In genomic region chr10:128567561-128567960, GRCh38 we compare ENCODE assay signal across 28 cellular contexts.
DNase-seq lines count a peak whose midpoint lies in the region; ATAC-seq, FAIRE-seq and TF ChIP-seq lines count a peak whose summit lies in the region.
"Had no signal": no experiment of that assay in that cellular context is flagged by ENCODE, and none has a peak within 500 bp of the region (broad histone marks: within the 10 kb centered on the region; RNA-seq: fewer than 3 reads in every experiment).

No MANE protein-coding gene starts in this region.

- H3K36me3 Mint-ChIP-seq in glutamatergic neuron (ENCODE audit: unreplicated experiment), result peaks cover 6% of the 10 kb centered on the region
- H3K36me3 Mint-ChIP-seq: activated naive CD8-positive, alpha-beta T cell; CD8-positive, alpha-beta T cell had no signal

- H3K27me3 ChIP-seq in HepG2 (ENCODE audit: control insufficient read depth in 1 of 2, insufficient read depth in 2 of 2, low read length in 2 of 2) (peaks cover 0 to 51% of the 10 kb centered on the region in 2 experiments; a peak in 2 of 5 replicates), right lobe of liver (no peaks in the 10 kb centered on the region), small intestine (ENCODE audit: control insufficient read depth in 2 of 2, insufficient read depth in 2 of 2, low read length in 2 of 2) (peaks cover 0 to 3% of the 10 kb centered on the region in 2 donors), vagina (no peaks in the 10 kb centered on the region)
- H3K27me3 ChIP-seq: cardiac muscle cell had no signal

- H3K9me3 ChIP-seq in HepG2 (ENCODE audit: low read length), result no peaks in the 10 kb centered on the region
- H3K9me3 ChIP-seq in right lobe of liver, result no peaks in the 10 kb centered on the region
- H3K9me3 ChIP-seq in small intestine (ENCODE audit: control insufficient read depth, low read depth), result no peaks in the 10 kb centered on the region
- H3K9me3 ChIP-seq in vagina, result no peaks in the 10 kb centered on the region
- H3K9me3 ChIP-seq: A549, gastrocnemius medialis, SK-N-SH, thoracic aorta had no signal

- intact Hi-C loops in HepG2 (cut with micrococcal nuclease; ENCODE audit: unreplicated experiment) (no loop called here), right lobe of liver (cut with DNase I) (no loop called here), vagina (cut with DNase I) (no loop called here)

- DNase-seq in HepG2 (ENCODE audit: low spot score) (no peak), right lobe of liver (no peak), glutamatergic neuron (no peak), midbrain (lab: John Stamatoyannopoulos, UW) (peak; percentile 0), small intestine (no peak), vagina (ENCODE audit: extremely low spot score in 2 of 2) (no peak)
- no peak for DNase-seq in activated CD4-positive, CD25-positive, alpha-beta regulatory T cell treated with anti-CD3 and anti-CD28 coated beads, Interleukin-2, amount 50 U/mL, for 72 hours
- DNase-seq: activated CD4-positive, alpha-beta T cell treated with anti-CD3 and anti-CD28 coated beads for 4 hours; activated T-cell treated with anti-CD3 and anti-CD28 coated beads for 4 hours; anterior cingulate cortex; CD8-positive, alpha-beta T cell; gastrocnemius medialis; NCI-H1436; NCI-H446; NCI-H82; OCI-M1; posterior cingulate gyrus; SK-N-SH; stimulated activated naive CD4-positive, alpha-beta T cell treated with Interleukin-2 at 50 U/mL for 16 hours had no signal

- TF ChIP-seq POLR2A in HepG2 (IDR thresholded peaks at IDR 0.05; ENCODE audit: insufficient read depth in 1 of 2, low read depth in 2 of 2, low read length in 2 of 2) (no peak), right lobe of liver (IDR thresholded peaks at IDR 0.05) (no peak), vagina (IDR thresholded peaks at IDR 0.05) (no peak), GM18505 (IDR thresholded peaks at IDR 0.05; ENCODE audit: borderline replicate concordance, extremely low read depth, insufficient read depth, insufficient read length) (no peak)

- no peak for TF ChIP-seq RAD21 in HepG2 (CRISPR knock-in tag; IDR thresholded peaks at IDR 0.05)

- H3K4me1 ChIP-seq in HepG2 (ENCODE audit: insufficient read depth, low read length), result no peaks in the 10 kb centered on the region
- no peaks in the 10 kb centered on the region for H3K4me1 ChIP-seq in right lobe of liver
- no peaks in the 10 kb centered on the region for H3K4me1 ChIP-seq in small intestine (ENCODE audit: control insufficient read depth in 2 of 2, insufficient read depth in 1 of 2, low read depth in 1 of 2, low read length in 1 of 2)
- H3K4me1 ChIP-seq in vagina, result no peaks in the 10 kb centered on the region
- H3K4me1 ChIP-seq: A549, gastrocnemius medialis had no signal

- no peak overlapping the region for H2AFZ ChIP-seq in HepG2 (ENCODE audit: low read length)

- WGBS in HepG2 (ENCODE audit: low lambda C conversion rate), result 10% methylated on average over 4 of the region's 10 CpGs
- 52% methylated on average over 7 of the region's 10 CpGs for WGBS in right lobe of liver (ENCODE audit: insufficient coverage, low coverage, low lambda C conversion rate, missing lambda C conversion rate)
- 59 to 72% (median 68%) methylated on average over 10 of the region's 10 CpGs for WGBS in small intestine, 3 donors

- H3K27me3 Mint-ChIP-seq in glutamatergic neuron (ENCODE audit: unreplicated experiment), result peaks cover 11% of the 10 kb centered on the region
- H3K27me3 Mint-ChIP-seq: activated naive CD8-positive, alpha-beta T cell; dendritic cell treated with granulocyte-macrophage colony-stimulating factor and Interleukin-4, amounts not matched to agents 40 ng/mL and 50 ng/mL, for 4 days had no signal

- H3K9ac ChIP-seq in HepG2 (ENCODE audit: insufficient read depth, low read depth, low read length), result no peak overlapping the region
- H3K9ac ChIP-seq: KMS-11, SK-N-SH had no signal

- ATAC-seq in HepG2, result peak; percentile 63
- ATAC-seq in right lobe of liver, result no peak
- ATAC-seq in GM18505 (IDR thresholded peaks at IDR 0.05; ENCODE audit: unreplicated experiment), result no peak
- ATAC-seq: CD8-positive, alpha-beta T cell; gastrocnemius medialis had no signal

- H3K27ac ChIP-seq in HepG2 (ENCODE audit: extremely low read length, insufficient read depth, low read length) (no peak overlapping the region), right lobe of liver (no peak overlapping the region), small intestine (ENCODE audit: low read depth in 1 of 2, low read length in 1 of 2) (no peak overlapping the region), vagina (no peak overlapping the region)
- H3K27ac ChIP-seq: A549, cardiac muscle cell, gastrocnemius medialis, KMS-11, thoracic aorta had no signal

- H3K4me1 Mint-ChIP-seq in glutamatergic neuron (ENCODE audit: low read depth, unreplicated experiment), result peaks cover 52% of the 10 kb centered on the region

- H3K4me2 ChIP-seq in HepG2 (ENCODE audit: low read depth, low read length), result no peak overlapping the region
- H3K4me2 ChIP-seq: A549, KMS-11, SK-N-SH had no signal

- H3K36me3 ChIP-seq in HepG2 (replicated peaks in 1 of 2; ENCODE audit: control insufficient read depth in 1 of 2, insufficient read depth in 2 of 2, low read length in 2 of 2) (no peaks in the 10 kb centered on the region), right lobe of liver (no peaks in the 10 kb centered on the region), small intestine (ENCODE audit: control insufficient read depth in 2 of 2, insufficient read depth in 2 of 2, low read length in 2 of 2) (no peaks in the 10 kb centered on the region), vagina (no peaks in the 10 kb centered on the region)
- H3K36me3 ChIP-seq: cardiac muscle cell, gastrocnemius medialis, thoracic aorta had no signal

- peak overlapping the region; percentile 80 for H3K27ac Mint-ChIP-seq in glutamatergic neuron (ENCODE audit: unreplicated experiment)
- H3K27ac Mint-ChIP-seq: activated naive CD8-positive, alpha-beta T cell; CD8-positive, alpha-beta T cell; dendritic cell treated with granulocyte-macrophage colony-stimulating factor and Interleukin-4, amounts not matched to agents 40 ng/mL and 50 ng/mL, for 4 days; T-helper 1 cell treated with Interleukin-12 subunit alpha and Interleukin-12 subunit beta and Interleukin-4 antibody, amounts not matched to agents 30 μg/mL and 1 μg/mL, for 36 hours had no signal

- no peaks in the 10 kb centered on the region for H3K79me2 ChIP-seq in HepG2 (ENCODE audit: insufficient read depth, low read length)

- FAIRE-seq in HepG2 (lab: Jason Lieb, UNC) (no peak), small intestine (lab: Jason Lieb, UNC) (no peak)
- FAIRE-seq: A549, islet of Langerhans had no signal

- H3K4me3 ChIP-seq in HepG2 (replicated peaks in 1 of 3; ENCODE audit: insufficient read depth in 1 of 3, low read depth in 2 of 3, low read length in 3 of 3) (no peak overlapping the region), right lobe of liver (no peak overlapping the region), small intestine (ENCODE audit: low read depth in 1 of 2, low read length in 2 of 2) (no peak overlapping the region), vagina (no peak overlapping the region)
- H3K4me3 ChIP-seq: A549, cardiac muscle cell, thoracic aorta had no signal

- no peak for TF ChIP-seq CTCF in HepG2 (CRISPR knock-in tag; IDR thresholded peaks at IDR 0.05)
- no peak for TF ChIP-seq CTCF in right lobe of liver (IDR thresholded peaks at IDR 0.05)
- no peak for TF ChIP-seq CTCF in glutamatergic neuron (IDR thresholded peaks at IDR 0.05; ENCODE audit: partially characterized antibody, unreplicated experiment)
- TF ChIP-seq CTCF in vagina (IDR thresholded peaks at IDR 0.05), result no peak

- no TSS peak for BruUV-seq in HepG2 (replicated peaks; lab: Mats Ljungman, UMichigan)

- CTCF ChIA-PET in HepG2 (lab: Yijun Ruan, JAX; ENCODE audit: low intra/inter-chr PET ratio, low total read pairs), result no interaction called here

- no peak for TF ChIP-seq EP300 in HepG2 (IDR thresholded peaks at IDR 0.05; ENCODE audit: low read depth in 2 of 2, low read length in 2 of 2)
- no peak for TF ChIP-seq EP300 in HepG2 (CRISPR knock-in tag; IDR thresholded peaks at IDR 0.05; ENCODE audit: borderline replicate concordance)

- H3K9me3 Mint-ChIP-seq in glutamatergic neuron (ENCODE audit: unreplicated experiment), result peaks cover 17% of the 10 kb centered on the region
- H3K9me3 Mint-ChIP-seq: CD8-positive, alpha-beta T cell; T-helper 1 cell treated with Interleukin-12 subunit alpha and Interleukin-12 subunit beta and Interleukin-4 antibody, amounts not matched to agents 30 μg/mL and 1 μg/mL, for 36 hours had no signal

- POLR2A ChIA-PET in HepG2 (lab: Yijun Ruan, JAX), result no interaction called here

- in situ Hi-C loops in HepG2 (cut with HindIII; ENCODE audit: extremely low pct_ligation_motif_present, low pct_unique_long_range_greater_than_20kb), result no loop called here

- H4K20me1 ChIP-seq in HepG2 (ENCODE audit: insufficient read depth, low read length), result no peaks in the 10 kb centered on the region

- no peak overlapping the region for H3K4me3 Mint-ChIP-seq in glutamatergic neuron (ENCODE audit: unreplicated experiment)
- H3K4me3 Mint-ChIP-seq: activated naive CD8-positive, alpha-beta T cell; CD8-positive, alpha-beta T cell; dendritic cell treated with granulocyte-macrophage colony-stimulating factor and Interleukin-4, amounts not matched to agents 40 ng/mL and 50 ng/mL, for 4 days; T-helper 1 cell treated with Interleukin-12 subunit alpha and Interleukin-12 subunit beta and Interleukin-4 antibody, amounts not matched to agents 30 μg/mL and 1 μg/mL, for 36 hours had no signal

TF ChIP-seq in HepG2, 621 proteins besides CTCF, POLR2A, EP300 and RAD21 (continues in another document):
- no peak for TF ChIP-seq ZNF850 (CRISPR knock-in tag; conservative IDR thresholded peaks at IDR 0.05)
- no peak for TF ChIP-seq MED8 (CRISPR knock-in tag; IDR thresholded peaks at IDR 0.05; ENCODE audit: insufficient replicate concordance)
- TF ChIP-seq MXD3 (CRISPR knock-in tag; IDR thresholded peaks at IDR 0.05), result no peak
- no peak for TF ChIP-seq ZNF138 (CRISPR knock-in tag; IDR thresholded peaks at IDR 0.05; ENCODE audit: low read depth)
- no peak for TF ChIP-seq ATAD3A (CRISPR knock-in tag; IDR thresholded peaks at IDR 0.05)
- TF ChIP-seq ZNF33B (CRISPR knock-in tag; IDR thresholded peaks at IDR 0.05), result no peak
